In the genomic region with DNA sequence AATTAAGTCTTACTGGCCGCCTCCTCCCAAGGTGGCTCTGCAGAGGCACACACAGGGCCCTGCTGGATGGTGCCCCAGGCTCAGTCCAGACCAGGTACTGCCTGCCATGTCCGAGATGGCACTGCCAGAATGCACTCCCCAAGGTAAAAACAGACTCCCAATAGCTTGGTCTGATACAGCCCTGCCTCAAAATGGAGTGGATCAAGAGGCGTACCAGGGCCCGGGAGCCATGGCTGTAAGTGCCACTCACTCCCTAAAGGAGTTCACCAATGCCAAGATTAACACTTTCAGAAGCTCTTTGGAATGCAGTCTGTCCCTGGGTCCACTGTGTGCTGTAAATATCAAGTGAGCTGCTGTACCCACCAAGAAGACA, we compare ENCODE assay signal across 8 cellular contexts. TPM values are rescaled to one million over a fixed set of nuclear protein-coding genes. Genes with fewer than 3 reads are reported as not detected.
DNase-seq lines count a peak whose midpoint lies in the region; ATAC-seq, FAIRE-seq and TF ChIP-seq lines count a peak whose summit lies in the region.

No MANE protein-coding gene starts in this region.

- peaks cover 25% of the 10 kb centered on the region for H3K4me1 ChIP-seq in iPS-18a (ENCODE audit: control insufficient read depth, low read depth, low read length)

- H3K4me3 Mint-ChIP-seq in HFFc6 = peak overlapping the region; percentile 68
- peak overlapping the region; percentile 49 for H3K4me3 Mint-ChIP-seq in activated naive CD8-positive, alpha-beta T cell treated with anti-CD3 and anti-CD28 coated beads, Interleukin-2, amount 10 ng/mL, durations not matched to agents 7 days and 5 days
- peak overlapping the region; percentile 62 to 69 for H3K4me3 Mint-ChIP-seq in stimulated activated naive CD8-positive, alpha-beta T cell treated with anti-CD3 and anti-CD28 coated beads, Interleukin-15, amount 100 ng/mL, for 72 hours

- H3K4me1 Mint-ChIP-seq in HFFc6 (ENCODE audit: low read depth) = peaks cover 45% of the 10 kb centered on the region
- peaks cover 29% of the 10 kb centered on the region for H3K4me1 Mint-ChIP-seq in activated naive CD8-positive, alpha-beta T cell treated with anti-CD3 and anti-CD28 coated beads, Interleukin-2, amount 10 ng/mL, durations not matched to agents 7 days and 5 days
- peaks cover 48% of the 10 kb centered on the region for H3K4me1 Mint-ChIP-seq in stimulated activated naive CD8-positive, alpha-beta T cell treated with anti-CD3 and anti-CD28 coated beads, Interleukin-15, amount 100 ng/mL, for 72 hours

- FAIRE-seq in RCC 7860 (lab: Jason Lieb, UNC) = no peak
- no peak for FAIRE-seq in GM12892 (lab: Jason Lieb, UNC)

- peaks cover 15% of the 10 kb centered on the region for H3K27me3 ChIP-seq in iPS-18a (ENCODE audit: control insufficient read depth, insufficient read depth, low read length)

- TF ChIP-seq POLR2A in GM12892 (IDR thresholded peaks at IDR 0.05; ENCODE audit: low read depth, low read length) = no peak

- no peak for TF ChIP-seq CTCF in HFFc6 (IDR thresholded peaks at IDR 0.05)

- no peaks in the 10 kb centered on the region for H3K36me3 Mint-ChIP-seq in HFFc6 (ENCODE audit: low read depth)
- H3K36me3 Mint-ChIP-seq in activated naive CD8-positive, alpha-beta T cell treated with anti-CD3 and anti-CD28 coated beads, Interleukin-2, amount 10 ng/mL, durations not matched to agents 7 days and 5 days = no peaks in the 10 kb centered on the region

- H3K27ac Mint-ChIP-seq in HFFc6 = peak overlapping the region; percentile 51; the same call in 1 of the 2 replicates
- H3K27ac Mint-ChIP-seq in activated naive CD8-positive, alpha-beta T cell treated with anti-CD3 and anti-CD28 coated beads, Interleukin-2, amount 10 ng/mL, durations not matched to agents 7 days and 5 days = no peak overlapping the region
- peak overlapping the region in 1 of 2 donors; percentile 39 for H3K27ac Mint-ChIP-seq in stimulated activated naive CD8-positive, alpha-beta T cell treated with anti-CD3 and anti-CD28 coated beads, Interleukin-15, amount 100 ng/mL, for 72 hours

- H3K9ac ChIP-seq in iPS-18a (ENCODE audit: low read length) = no peak overlapping the region

- H3K4me3 ChIP-seq in iPS-18a (ENCODE audit: low read length) = peak overlapping the region; percentile 27

- no peaks in the 10 kb centered on the region for H3K9me3 Mint-ChIP-seq in HFFc6
- no peaks in the 10 kb centered on the region for H3K9me3 Mint-ChIP-seq in activated naive CD8-positive, alpha-beta T cell treated with anti-CD3 and anti-CD28 coated beads, Interleukin-2, amount 10 ng/mL, durations not matched to agents 7 days and 5 days
- no peaks in the 10 kb centered on the region for H3K9me3 Mint-ChIP-seq in stimulated activated naive CD8-positive, alpha-beta T cell treated with anti-CD3 and anti-CD28 coated beads, Interleukin-15, amount 100 ng/mL, for 72 hours

- DNase-seq in HFFc6 = no peak
- no peak for DNase-seq in activated naive CD8-positive, alpha-beta T cell treated with anti-CD3 and anti-CD28 coated beads, Interleukin-2, amount 10 ng/mL, durations not matched to agents 7 days and 5 days
- DNase-seq in stimulated activated naive CD8-positive, alpha-beta T cell treated with anti-CD3 and anti-CD28 coated beads, Interleukin-15, amount 100 ng/mL, for 72 hours = no peak
- no peak for DNase-seq in RCC 7860 (ENCODE audit: low spot score)
- DNase-seq in GM12892 (ENCODE audit: insufficient read length) = no peak
- DNase-seq in DMS153 (lab: John Stamatoyannopoulos, UW) = no peak

- H3K27ac ChIP-seq in iPS-18a (ENCODE audit: low read length) = no peak overlapping the region

- H3K27me3 Mint-ChIP-seq in HFFc6 (ENCODE audit: insufficient read depth) = peaks cover 4% of the 10 kb centered on the region; the same call in 1 of the 2 replicates
- peaks cover 12% of the 10 kb centered on the region for H3K27me3 Mint-ChIP-seq in activated naive CD8-positive, alpha-beta T cell treated with anti-CD3 and anti-CD28 coated beads, Interleukin-2, amount 10 ng/mL, durations not matched to agents 7 days and 5 days
- peaks cover 8% of the 10 kb centered on the region for H3K27me3 Mint-ChIP-seq in stimulated activated naive CD8-positive, alpha-beta T cell treated with anti-CD3 and anti-CD28 coated beads, Interleukin-15, amount 100 ng/mL, for 72 hours

- no peaks in the 10 kb centered on the region for H3K36me3 ChIP-seq in iPS-18a (ENCODE audit: control insufficient read depth, low read depth, low read length)

- no peak for ATAC-seq in activated naive CD8-positive, alpha-beta T cell treated with anti-CD3 and anti-CD28 coated beads, Interleukin-2, amount 10 ng/mL, durations not matched to agents 7 days and 5 days (ENCODE audit: low read depth)
- no peak for ATAC-seq in stimulated activated naive CD8-positive, alpha-beta T cell treated with anti-CD3 and anti-CD28 coated beads, Interleukin-15, amount 100 ng/mL, for 72 hours
- no peak for ATAC-seq in GM19467 (IDR thresholded peaks at IDR 0.05; ENCODE audit: unreplicated experiment)

- H3K9me3 ChIP-seq in iPS-18a (ENCODE audit: control insufficient read depth, low read depth, low read length) = no peaks in the 10 kb centered on the region

- POLR2A ChIA-PET in activated naive CD8-positive, alpha-beta T cell treated with anti-CD3 and anti-CD28 coated beads, Interleukin-2, amount 10 ng/mL, durations not matched to agents 7 days and 5 days (lab: Charles Lee) = interaction anchor here (1.3 to 6.6 kb wide), 6 partner anchors 26 to 113 kb away, joined by 4 to 41 read pairs (median 8); partner anchors contain the start of gene NUFIP2

RNA-seq across cellular contexts. Expression of gene MYO18A, which starts 0.6 kb away (rescaled TPM):
- total RNA-seq in HFFc6 (2021; fragmentation: NEBNext Ultra II Directional; extraction: Animal tissue kit (Norgen Biotek cat#: 25700)) = 10 to 100 TPM; 39.2 to 57.7 (median 42.9) TPM
- total RNA-seq in activated naive CD8-positive, alpha-beta T cell treated with anti-CD3 and anti-CD28 coated beads, Interleukin-2, amount 10 ng/mL, durations not matched to agents 7 days and 5 days = 10 to 100 TPM; 79.7 to 80.6 TPM
- polyA plus RNA-seq in GM12892 (2012; ENCODE audit: missing spikeins) = 25.1 TPM
